ENCODE assay signal across 18 cellular contexts in genomic region chr12:2049604-2050540, GRCh38. TPM values are rescaled to one million over a fixed set of nuclear protein-coding genes. Genes with fewer than 3 reads are reported as not detected.
DNase-seq lines count a peak whose midpoint lies in the region; FAIRE-seq and TF ChIP-seq lines count a peak whose summit lies in the region.
"Had no signal": no experiment of that assay in that cellular context is flagged by ENCODE, and none has a peak within 500 bp of the region (broad histone marks: within the 10 kb centered on the region; RNA-seq: fewer than 3 reads in every experiment).

No MANE protein-coding gene starts in this region.

- no peaks in the 10 kb centered on the region for H3K9me2 ChIP-seq in GM23248 (ENCODE audit: insufficient read depth)

- H3K36me3 ChIP-seq in GM23248 (ENCODE audit: low read depth) (no peaks in the 10 kb centered on the region), prostate gland (no peaks in the 10 kb centered on the region)
- H3K36me3 ChIP-seq: SJCRH30 had no signal

- TF ChIP-seq CTCF in choroid plexus epithelial cell (conservative IDR thresholded peaks at IDR 0.05; ENCODE audit: low read depth, low read length) = no peak
- no peak for TF ChIP-seq CTCF in prostate gland (IDR thresholded peaks at IDR 0.05)

- 66 to 72% methylated on average over 8 of the region's 8 CpGs for WGBS in GM23248 (ENCODE audit: low coverage in 1 of 2, low lambda C conversion rate in 2 of 2, missing lambda C conversion rate in 2 of 2), 2 experiments
- 47% methylated on average over 8 of the region's 8 CpGs for WGBS in prostate gland

- H2AFZ ChIP-seq in GM23248 = no peak overlapping the region
- H2AFZ ChIP-seq: parathyroid adenoma had no signal

- peaks cover 31% of the 10 kb centered on the region for H3F3A ChIP-seq in GM23248 (ENCODE audit: insufficient read depth)

- H3K4me1 ChIP-seq in GM23248 (ENCODE audit: insufficient read depth) = peaks cover 13% of the 10 kb centered on the region
- H3K4me1 ChIP-seq in prostate gland (replicated peaks) = peaks cover 3% of the 10 kb centered on the region
- H3K4me1 ChIP-seq: parathyroid adenoma, SJCRH30 had no signal

- intact Hi-C loops in prostate gland (cut with DNase I) = loop anchor here (5.0 to 10.0 kb wide), 3 partner anchors 112 to 335 kb away; no protein-coding TSS in a partner anchor

- H3K27ac ChIP-seq in GM23248 = no peak overlapping the region
- peak overlapping the region in 1 of 2 donors; percentile 51 for H3K27ac ChIP-seq in prostate gland
- H3K27ac ChIP-seq: KMS-11, left ventricle myocardium inferior, parathyroid adenoma, SJCRH30, skin epidermis had no signal

- H3K4me2 ChIP-seq in GM23248 (ENCODE audit: unreplicated experiment) = peak overlapping the region; percentile 15
- H3K4me2 ChIP-seq: KMS-11 had no signal

- H3K27me3 ChIP-seq in GM23248 (replicated peaks; ENCODE audit: insufficient read depth) (no peaks in the 10 kb centered on the region), prostate gland (replicated peaks; ENCODE audit: insufficient read depth) (no peaks in the 10 kb centered on the region)

- 0 out of 2 replicates have a peak overlapping the region, but pooled peaks have one; percentile 2 for H3K9ac ChIP-seq in GM23248
- H3K9ac ChIP-seq: KMS-11, parathyroid adenoma had no signal

- in situ Hi-C loops in GM23248 (cut with MboI) = loop anchor here (10.0 to 25.0 kb wide), 2 partner anchors 235 to 537 kb away; no protein-coding TSS in a partner anchor

- FAIRE-seq in frontal cortex (lab: Jason Lieb, UNC) = no peak
- FAIRE-seq: endometrium had no signal

- DNase-seq in GM23248 = peak; percentile 61
- DNase-seq in NCI-H526 (lab: John Stamatoyannopoulos, UW) = peak; percentile 5 to 27
- peak; percentile 36 for DNase-seq in choroid plexus epithelial cell (ENCODE audit: low read depth)
- DNase-seq in prostate gland (ENCODE audit: low spot score) = peak; percentile 77
- DNase-seq in activated CD4-positive, alpha-beta T cell treated with anti-CD3 and anti-CD28 coated beads for 1 hour = no peak
- no peak for DNase-seq in nucleus accumbens (lab: John Stamatoyannopoulos, UW)
- no peak for DNase-seq in frontal cortex (ENCODE audit: low spot score in 2 of 2)
- DNase-seq: activated CD4-positive, alpha-beta T cell treated with anti-CD3 and anti-CD28 coated beads for 36 hours; H9; left ventricle myocardium inferior; NCI-H1436; NCI-H345; SJCRH30; T-helper 9 cell had no signal

- H3K9me3 ChIP-seq in GM23248 (ENCODE audit: low read depth) = no peaks in the 10 kb centered on the region
- no peaks in the 10 kb centered on the region for H3K9me3 ChIP-seq in prostate gland
- H3K9me3 ChIP-seq: left ventricle myocardium inferior, SJCRH30 had no signal

- H4K20me1 ChIP-seq in GM23248 (ENCODE audit: insufficient read depth) = no peaks in the 10 kb centered on the region

- no peak for TF ChIP-seq POLR2A in prostate gland (IDR thresholded peaks at IDR 0.05)

- H3K79me2 ChIP-seq in GM23248 (ENCODE audit: insufficient read depth) = peaks cover 14% of the 10 kb centered on the region
- H3K79me2 ChIP-seq: parathyroid adenoma had no signal

- H3K4me3 ChIP-seq in GM23248 (no peak overlapping the region), choroid plexus epithelial cell (ENCODE audit: low read depth, low read length) (no peak overlapping the region), prostate gland (peak overlapping the region in 1 of 2 donors; percentile 3)
- H3K4me3 ChIP-seq: left ventricle myocardium inferior, SJCRH30, skin epidermis had no signal

RNA-seq across cellular contexts. Expression of gene CACNA1C, which starts 2.9 kb away (rescaled TPM):
- 8.6 and 11.5 TPM in 2 replicates for total RNA-seq in GM23248 (2014; rRNA removed; shearing (Covaris generic))
- 2.5 and 4.9 TPM in 2 replicates for polyA plus RNA-seq in GM23248 (2016; fragmentation: Nextera tagmentation; extraction: Ambion mirVana)
- 10 to 100 TPM in 1 of 2 donors, 1 to 10 TPM in 1; 8.1 to 18.2 TPM for total RNA-seq in prostate gland
- 20.0 TPM for total RNA-seq in frontal cortex
- total RNA-seq: SJCRH30 had no signal

RNA-seq across cellular contexts. Expression of gene DCP1B, which starts 45.6 kb away (rescaled TPM):
- total RNA-seq in GM23248 (2014; rRNA removed; shearing (Covaris generic)) = 14.9 and 16.5 TPM in 2 replicates
- polyA plus RNA-seq in GM23248 (2016; fragmentation: Nextera tagmentation; extraction: Ambion mirVana) = 14.3 and 18.1 TPM in 2 replicates
- total RNA-seq in prostate gland = 10 to 100 TPM; 20.1 to 31.9 TPM
- 6.1 TPM for total RNA-seq in frontal cortex

Comparison
In these comparisons a context has a peak if more than half of its experiments do, and no peak if none do; other contexts are left out.
1. DNase-seq: peak in GM23248 (single experiment), NCI-H526 (2 of 2), choroid plexus epithelial cell (single experiment) and prostate gland (single experiment); none in activated CD4-positive, alpha-beta T cell treated with anti-CD3 and anti-CD28 coated beads for 1 hour (single experiment), nucleus accumbens (0 of 56) and frontal cortex (0 of 2).